10 cellular contexts compared by ENCODE assay signal in genomic region chr3:188697127-188697526, GRCh38.
DNase-seq lines count a peak whose midpoint lies in the region; ATAC-seq and TF ChIP-seq lines count a peak whose summit lies in the region.
"Had no signal": no experiment of that assay in that cellular context is flagged by ENCODE, and none has a peak within 500 bp of the region (broad histone marks: within the 10 kb centered on the region; RNA-seq: fewer than 3 reads in every experiment).

No MANE protein-coding gene starts in this region.

- H3K9me3 Mint-ChIP-seq in activated T-cell treated with anti-CD3 and anti-CD28 coated beads, Interleukin-2, amount 50 U/mL, for 24 hours: no peaks in the 10 kb centered on the region
- H3K9me3 Mint-ChIP-seq: T-helper 1 cell treated with Interleukin-12 subunit alpha and Interleukin-12 subunit beta and Interleukin-4 antibody, amounts not matched to agents 30 μg/mL and 1 μg/mL, for 36 hours had no signal

- H3K4me3 ChIP-seq in coronary artery: no peak overlapping the region
- H3K4me3 ChIP-seq: ascending aorta had no signal

- no peaks in the 10 kb centered on the region for H3K36me3 Mint-ChIP-seq in activated T-cell treated with anti-CD3 and anti-CD28 coated beads, Interleukin-2, amount 50 U/mL, for 24 hours (ENCODE audit: low read depth)

- peaks cover 62% of the 10 kb centered on the region for H3K4me1 Mint-ChIP-seq in activated T-cell treated with anti-CD3 and anti-CD28 coated beads, Interleukin-2, amount 50 U/mL, for 24 hours (ENCODE audit: low read depth)

- no peaks in the 10 kb centered on the region for H3K27me3 Mint-ChIP-seq in activated T-cell treated with anti-CD3 and anti-CD28 coated beads, Interleukin-2, amount 50 U/mL, for 24 hours

- no peak for TF ChIP-seq CTCF in coronary artery (IDR thresholded peaks at IDR 0.05)

- peak overlapping the region; percentile 83 for H3K27ac Mint-ChIP-seq in activated T-cell treated with anti-CD3 and anti-CD28 coated beads, Interleukin-2, amount 50 U/mL, for 24 hours
- H3K27ac Mint-ChIP-seq: T-helper 1 cell treated with Interleukin-12 subunit alpha and Interleukin-12 subunit beta and Interleukin-4 antibody, amounts not matched to agents 30 μg/mL and 1 μg/mL, for 36 hours had no signal

- DNase-seq in activated T-cell treated with anti-CD3 and anti-CD28 coated beads, Interleukin-2, amount 50 U/mL, for 24 hours: no peak
- DNase-seq in NCI-H1930 (lab: John Stamatoyannopoulos, UW) (no peak), coronary artery (ENCODE audit: low spot score) (no peak), amygdala (lab: John Stamatoyannopoulos, UW) (no peak), NCI-H1092 (lab: John Stamatoyannopoulos, UW) (no peak)

- H3K27ac ChIP-seq in coronary artery: no peak overlapping the region
- H3K27ac ChIP-seq: ascending aorta had no signal

- peak; percentile 75 for ATAC-seq in GM18499 (IDR thresholded peaks at IDR 0.05; ENCODE audit: insufficient read depth, unreplicated experiment)
- ATAC-seq in GM19351 (IDR thresholded peaks at IDR 0.05; ENCODE audit: unreplicated experiment): peak; percentile 88
- ATAC-seq in HG02981 (IDR thresholded peaks at IDR 0.05; ENCODE audit: unreplicated experiment): peak; percentile 91

- no peak overlapping the region for H3K4me3 Mint-ChIP-seq in activated T-cell treated with anti-CD3 and anti-CD28 coated beads, Interleukin-2, amount 50 U/mL, for 24 hours
- H3K4me3 Mint-ChIP-seq: T-helper 1 cell treated with Interleukin-12 subunit alpha and Interleukin-12 subunit beta and Interleukin-4 antibody, amounts not matched to agents 30 μg/mL and 1 μg/mL, for 36 hours had no signal
